ENCODE assay signal across 1 cellular context in genomic region chr12:24080465-24080864, GRCh38.
TF ChIP-seq lines count a peak whose summit lies in the region.

No MANE protein-coding gene starts in this region.

TF ChIP-seq in liver, 16 proteins besides CTCF, POLR2A, EP300 and RAD21 (continued from another document):
- TF ChIP-seq RXRA (IDR thresholded peaks at IDR 0.05) (peak; percentile 80 to 84), NR2F2 (IDR thresholded peaks at IDR 0.05) (peak; percentile 63)
